4 cellular contexts compared by ENCODE assay signal in genomic region chr7:142099347-142099746, GRCh38. TPM values are rescaled to one million over a fixed set of nuclear protein-coding genes. Genes with fewer than 3 reads are reported as not detected.
"Had no signal": no experiment of that assay in that cellular context is flagged by ENCODE, and none has a peak within 500 bp of the region (broad histone marks: within the 10 kb centered on the region; RNA-seq: fewer than 3 reads in every experiment).

No MANE protein-coding gene starts in this region.

RNA-seq across cellular contexts. Expression of gene MGAM2, which starts 12.2 kb away (rescaled TPM):
- total RNA-seq: H1, H9, IMR-90 had no signal
- polyA plus RNA-seq: GM23338, IMR-90 had no signal
